19 cellular contexts compared by ENCODE assay signal in the genomic region with DNA sequence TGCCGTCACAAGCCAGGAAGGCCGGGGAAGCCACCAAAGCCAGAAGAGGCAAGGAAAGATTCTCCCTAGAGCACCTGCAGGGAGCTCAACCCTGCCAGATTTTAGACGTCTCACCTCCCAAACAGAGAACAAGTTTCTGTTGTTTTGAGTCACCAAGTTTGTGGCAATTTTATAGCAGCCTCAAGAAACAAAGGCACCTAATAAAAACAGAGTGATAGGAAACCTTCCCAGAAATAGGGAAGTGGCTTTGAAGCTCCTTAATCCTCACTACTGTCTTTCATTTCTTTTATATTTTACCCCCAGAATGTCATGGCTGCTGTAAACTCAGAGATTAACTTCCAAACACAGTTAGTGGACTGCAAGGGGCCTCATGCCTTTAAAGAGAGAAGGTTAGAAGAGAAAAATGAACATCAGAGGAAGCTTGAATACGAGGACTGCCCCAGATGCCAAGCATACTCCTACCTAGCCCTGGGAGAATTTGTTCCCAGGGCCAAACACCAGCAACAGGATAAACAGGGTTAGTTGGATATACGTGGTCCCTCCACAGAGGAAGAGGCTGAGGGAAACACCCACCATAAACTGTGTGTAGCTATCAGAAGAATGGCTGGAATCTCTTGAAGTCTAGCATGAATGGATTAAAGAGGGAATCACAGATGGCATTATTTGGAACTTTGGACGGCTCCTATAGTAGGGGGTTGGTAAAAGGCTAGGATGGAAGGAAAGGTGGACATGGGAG.
"Had no signal": no experiment of that assay in that cellular context is flagged by ENCODE, and none has a peak within 500 bp of the region (broad histone marks: within the 10 kb centered on the region; RNA-seq: fewer than 3 reads in every experiment).

No MANE protein-coding gene starts in this region.

- H3K4me1 Mint-ChIP-seq: naive thymus-derived CD8-positive, alpha-beta T cell had no signal

- H3K36me3 Mint-ChIP-seq: naive thymus-derived CD8-positive, alpha-beta T cell had no signal

- H3K4me3 Mint-ChIP-seq: naive thymus-derived CD8-positive, alpha-beta T cell had no signal

- H3K36me3 ChIP-seq: heart right ventricle, neutrophil, stomach, thoracic aorta, transverse colon had no signal

- H3K4me3 ChIP-seq: coronary artery, heart right ventricle, lung, mucosa of descending colon, skin epidermis, stomach, thoracic aorta, transverse colon had no signal

- H3K9me3 Mint-ChIP-seq: naive thymus-derived CD8-positive, alpha-beta T cell had no signal

- H3K4me1 ChIP-seq: heart right ventricle, stomach, transverse colon had no signal

- H3K9me3 ChIP-seq: heart right ventricle, mucosa of descending colon, neutrophil, stomach, thoracic aorta, transverse colon had no signal

- H3K27ac Mint-ChIP-seq: naive thymus-derived CD8-positive, alpha-beta T cell had no signal

- H3K27me3 ChIP-seq: stomach, transverse colon had no signal

- H3K27ac ChIP-seq: coronary artery, heart right ventricle, neutrophil, skin epidermis, stomach, thoracic aorta, transverse colon had no signal

- DNase-seq: effector CD4-positive, alpha-beta T cell; heart right ventricle; left colon; left ventricle myocardium superior; mesendoderm; mucosa of descending colon; naive thymus-derived CD8-positive, alpha-beta T cell; stimulated activated CD4-positive, alpha-beta T cell treated with anti-CD3 and anti-CD28 coated beads, Interleukin-12 subunit alpha, Interleukin-12 subunit beta, amount 100 ng/mL, for 4 hours; stimulated activated naive CD4-positive, alpha-beta T cell; stomach; substantia nigra; transverse colon had no signal

- ATAC-seq: esophagus mucosa; heart right ventricle; left colon; left ventricle myocardium superior; mucosa of descending colon; naive thymus-derived CD8-positive, alpha-beta T cell; sciatic nerve had no signal
